In the genomic region with DNA sequence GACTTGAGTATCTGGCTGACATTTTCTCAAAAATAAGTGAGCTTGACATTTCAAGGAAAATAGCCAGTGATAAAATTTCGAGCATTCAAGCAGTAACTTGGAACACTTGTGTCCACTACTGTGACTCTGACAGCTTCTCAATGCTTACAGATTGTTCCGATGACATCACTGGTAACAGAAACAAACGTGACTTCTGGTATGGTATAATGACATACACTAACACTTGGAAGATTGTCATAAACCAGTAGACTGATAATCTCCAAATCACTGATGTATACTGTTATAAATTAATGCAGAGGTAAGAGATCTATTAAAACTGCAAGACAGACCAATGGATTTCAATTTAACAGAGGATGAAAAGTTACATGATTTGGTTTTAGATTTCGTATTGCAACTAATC, we compare ENCODE assay signal across 1 cellular context.
A peak's percentile ranks its signal among the peaks of the same experiment; 100 is the strongest.
TF ChIP-seq lines count a peak whose summit lies in the region.

No MANE protein-coding gene starts in this region.

TF ChIP-seq in K562, 482 proteins besides CTCF, POLR2A, EP300 and RAD21 (continued from another document):
- TF ChIP-seq, protein P1, sequence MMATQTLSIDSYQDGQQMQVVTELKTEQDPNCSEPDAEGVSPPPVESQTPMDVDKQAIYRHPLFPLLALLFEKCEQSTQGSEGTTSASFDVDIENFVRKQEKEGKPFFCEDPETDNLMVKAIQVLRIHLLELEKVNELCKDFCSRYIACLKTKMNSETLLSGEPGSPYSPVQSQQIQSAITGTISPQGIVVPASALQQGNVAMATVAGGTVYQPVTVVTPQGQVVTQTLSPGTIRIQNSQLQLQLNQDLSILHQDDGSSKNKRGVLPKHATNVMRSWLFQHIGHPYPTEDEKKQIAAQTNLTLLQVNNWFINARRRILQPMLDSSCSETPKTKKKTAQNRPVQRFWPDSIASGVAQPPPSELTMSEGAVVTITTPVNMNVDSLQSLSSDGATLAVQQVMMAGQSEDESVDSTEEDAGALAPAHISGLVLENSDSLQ (IDR thresholded peaks at IDR 0.05), result peak; percentile 24; the same call in 1 of the 2 replicates
- TF ChIP-seq CREM (IDR thresholded peaks at IDR 0.05; ENCODE audit: low read depth) (0 out of 2 replicates have a peak, but pooled peaks have one; percentile 18), ETV5 (CRISPR knock-in tag; IDR thresholded peaks at IDR 0.05; ENCODE audit: low read depth) (no peak)
TF ChIP-seq in K562: peak in this region for 8.
